Comparison of ENCODE assay signal across 1 cellular context in the genomic region with DNA sequence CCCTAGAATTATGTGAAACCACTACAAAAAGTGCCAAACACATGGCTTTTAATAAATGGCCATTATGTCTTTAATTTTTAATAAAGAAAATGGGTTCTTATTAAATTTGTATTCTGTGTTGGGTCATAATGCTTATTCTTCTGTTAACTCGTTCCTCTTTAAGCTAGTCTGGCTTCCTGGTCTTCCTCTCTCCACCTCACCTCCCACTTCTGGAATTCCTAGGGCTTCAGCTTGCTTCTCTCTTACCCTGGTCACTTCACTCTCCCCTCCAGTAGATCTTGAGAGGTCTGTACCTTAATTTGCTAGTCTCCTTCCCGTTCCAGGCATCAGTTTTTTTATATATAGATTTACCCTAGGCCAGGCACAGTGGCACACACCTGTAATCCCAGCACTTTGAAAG.
TF ChIP-seq lines count a peak whose summit lies in the region.

No MANE protein-coding gene starts in this region.

TF ChIP-seq in GM23338, 12 proteins besides CTCF, POLR2A, EP300 and RAD21 (continued from another document):
- TF ChIP-seq, protein P1, sequence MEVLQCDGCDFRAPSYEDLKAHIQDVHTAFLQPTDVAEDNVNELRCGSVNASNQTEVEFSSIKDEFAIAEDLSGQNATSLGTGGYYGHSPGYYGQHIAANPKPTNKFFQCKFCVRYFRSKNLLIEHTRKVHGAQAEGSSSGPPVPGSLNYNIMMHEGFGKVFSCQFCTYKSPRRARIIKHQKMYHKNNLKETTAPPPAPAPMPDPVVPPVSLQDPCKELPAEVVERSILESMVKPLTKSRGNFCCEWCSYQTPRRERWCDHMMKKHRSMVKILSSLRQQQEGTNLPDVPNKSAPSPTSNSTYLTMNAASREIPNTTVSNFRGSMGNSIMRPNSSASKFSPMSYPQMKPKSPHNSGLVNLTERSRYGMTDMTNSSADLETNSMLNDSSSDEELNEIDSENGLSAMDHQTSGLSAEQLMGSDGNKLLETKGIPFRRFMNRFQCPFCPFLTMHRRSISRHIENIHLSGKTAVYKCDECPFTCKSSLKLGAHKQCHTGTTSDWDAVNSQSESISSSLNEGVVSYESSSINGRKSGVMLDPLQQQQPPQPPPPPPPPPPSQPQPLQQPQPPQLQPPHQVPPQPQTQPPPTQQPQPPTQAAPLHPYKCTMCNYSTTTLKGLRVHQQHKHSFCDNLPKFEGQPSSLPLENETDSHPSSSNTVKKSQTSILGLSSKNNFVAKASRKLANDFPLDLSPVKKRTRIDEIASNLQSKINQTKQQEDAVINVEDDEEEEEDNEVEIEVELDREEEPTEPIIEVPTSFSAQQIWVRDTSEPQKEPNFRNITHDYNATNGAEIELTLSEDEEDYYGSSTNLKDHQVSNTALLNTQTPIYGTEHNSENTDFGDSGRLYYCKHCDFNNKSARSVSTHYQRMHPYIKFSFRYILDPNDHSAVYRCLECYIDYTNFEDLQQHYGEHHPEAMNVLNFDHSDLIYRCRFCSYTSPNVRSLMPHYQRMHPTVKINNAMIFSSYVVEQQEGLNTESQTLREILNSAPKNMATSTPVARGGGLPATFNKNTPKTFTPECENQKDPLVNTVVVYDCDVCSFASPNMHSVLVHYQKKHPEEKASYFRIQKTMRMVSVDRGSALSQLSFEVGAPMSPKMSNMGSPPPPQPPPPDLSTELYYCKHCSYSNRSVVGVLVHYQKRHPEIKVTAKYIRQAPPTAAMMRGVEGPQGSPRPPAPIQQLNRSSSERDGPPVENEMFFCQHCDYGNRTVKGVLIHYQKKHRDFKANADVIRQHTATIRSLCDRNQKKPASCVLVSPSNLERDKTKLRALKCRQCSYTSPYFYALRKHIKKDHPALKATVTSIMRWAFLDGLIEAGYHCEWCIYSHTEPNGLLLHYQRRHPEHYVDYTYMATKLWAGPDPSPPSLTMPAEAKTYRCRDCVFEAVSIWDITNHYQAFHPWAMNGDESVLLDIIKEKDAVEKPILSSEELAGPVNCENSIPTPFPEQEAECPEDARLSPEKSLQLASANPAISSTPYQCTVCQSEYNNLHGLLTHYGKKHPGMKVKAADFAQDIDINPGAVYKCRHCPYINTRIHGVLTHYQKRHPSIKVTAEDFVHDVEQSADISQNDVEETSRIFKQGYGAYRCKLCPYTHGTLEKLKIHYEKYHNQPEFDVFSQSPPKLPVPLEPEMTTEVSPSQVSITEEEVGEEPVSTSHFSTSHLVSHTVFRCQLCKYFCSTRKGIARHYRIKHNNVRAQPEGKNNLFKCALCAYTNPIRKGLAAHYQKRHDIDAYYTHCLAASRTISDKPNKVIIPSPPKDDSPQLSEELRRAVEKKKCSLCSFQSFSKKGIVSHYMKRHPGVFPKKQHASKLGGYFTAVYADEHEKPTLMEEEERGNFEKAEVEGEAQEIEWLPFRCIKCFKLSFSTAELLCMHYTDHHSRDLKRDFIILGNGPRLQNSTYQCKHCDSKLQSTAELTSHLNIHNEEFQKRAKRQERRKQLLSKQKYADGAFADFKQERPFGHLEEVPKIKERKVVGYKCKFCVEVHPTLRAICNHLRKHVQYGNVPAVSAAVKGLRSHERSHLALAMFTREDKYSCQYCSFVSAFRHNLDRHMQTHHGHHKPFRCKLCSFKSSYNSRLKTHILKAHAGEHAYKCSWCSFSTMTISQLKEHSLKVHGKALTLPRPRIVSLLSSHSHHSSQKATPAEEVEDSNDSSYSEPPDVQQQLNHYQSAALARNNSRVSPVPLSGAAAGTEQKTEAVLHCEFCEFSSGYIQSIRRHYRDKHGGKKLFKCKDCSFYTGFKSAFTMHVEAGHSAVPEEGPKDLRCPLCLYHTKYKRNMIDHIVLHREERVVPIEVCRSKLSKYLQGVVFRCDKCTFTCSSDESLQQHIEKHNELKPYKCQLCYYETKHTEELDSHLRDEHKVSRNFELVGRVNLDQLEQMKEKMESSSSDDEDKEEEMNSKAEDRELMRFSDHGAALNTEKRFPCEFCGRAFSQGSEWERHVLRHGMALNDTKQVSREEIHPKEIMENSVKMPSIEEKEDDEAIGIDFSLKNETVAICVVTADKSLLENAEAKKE (CRISPR knock-in tag; IDR thresholded peaks at IDR 0.05) = no peak
- TF ChIP-seq, protein P2, sequence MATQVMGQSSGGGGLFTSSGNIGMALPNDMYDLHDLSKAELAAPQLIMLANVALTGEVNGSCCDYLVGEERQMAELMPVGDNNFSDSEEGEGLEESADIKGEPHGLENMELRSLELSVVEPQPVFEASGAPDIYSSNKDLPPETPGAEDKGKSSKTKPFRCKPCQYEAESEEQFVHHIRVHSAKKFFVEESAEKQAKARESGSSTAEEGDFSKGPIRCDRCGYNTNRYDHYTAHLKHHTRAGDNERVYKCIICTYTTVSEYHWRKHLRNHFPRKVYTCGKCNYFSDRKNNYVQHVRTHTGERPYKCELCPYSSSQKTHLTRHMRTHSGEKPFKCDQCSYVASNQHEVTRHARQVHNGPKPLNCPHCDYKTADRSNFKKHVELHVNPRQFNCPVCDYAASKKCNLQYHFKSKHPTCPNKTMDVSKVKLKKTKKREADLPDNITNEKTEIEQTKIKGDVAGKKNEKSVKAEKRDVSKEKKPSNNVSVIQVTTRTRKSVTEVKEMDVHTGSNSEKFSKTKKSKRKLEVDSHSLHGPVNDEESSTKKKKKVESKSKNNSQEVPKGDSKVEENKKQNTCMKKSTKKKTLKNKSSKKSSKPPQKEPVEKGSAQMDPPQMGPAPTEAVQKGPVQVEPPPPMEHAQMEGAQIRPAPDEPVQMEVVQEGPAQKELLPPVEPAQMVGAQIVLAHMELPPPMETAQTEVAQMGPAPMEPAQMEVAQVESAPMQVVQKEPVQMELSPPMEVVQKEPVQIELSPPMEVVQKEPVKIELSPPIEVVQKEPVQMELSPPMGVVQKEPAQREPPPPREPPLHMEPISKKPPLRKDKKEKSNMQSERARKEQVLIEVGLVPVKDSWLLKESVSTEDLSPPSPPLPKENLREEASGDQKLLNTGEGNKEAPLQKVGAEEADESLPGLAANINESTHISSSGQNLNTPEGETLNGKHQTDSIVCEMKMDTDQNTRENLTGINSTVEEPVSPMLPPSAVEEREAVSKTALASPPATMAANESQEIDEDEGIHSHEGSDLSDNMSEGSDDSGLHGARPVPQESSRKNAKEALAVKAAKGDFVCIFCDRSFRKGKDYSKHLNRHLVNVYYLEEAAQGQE (IDR thresholded peaks at IDR 0.05; ENCODE audit: unreplicated experiment) = no peak
- TF ChIP-seq NANOG (IDR thresholded peaks at IDR 0.05; ENCODE audit: borderline replicate concordance) (no peak), STAT1 (IDR thresholded peaks at IDR 0.05; ENCODE audit: unreplicated experiment) (no peak), POLR2AphosphoS5 (IDR thresholded peaks at IDR 0.05; ENCODE audit: low read depth) (no peak), ZNF114 (CRISPR knock-in tag; IDR thresholded peaks at IDR 0.05) (no peak), EZH2 (IDR thresholded peaks at IDR 0.05; ENCODE audit: low read depth, unreplicated experiment) (no peak), JUNB (IDR thresholded peaks at IDR 0.05; ENCODE audit: unreplicated experiment) (no peak), EZH2phosphoT487 (IDR thresholded peaks at IDR 0.05; ENCODE audit: unreplicated experiment) (no peak), ZNF331 (CRISPR knock-in tag; IDR thresholded peaks at IDR 0.05; ENCODE audit: low read depth) (no peak), CREB1 (CRISPR knock-in tag; IDR thresholded peaks at IDR 0.05; ENCODE audit: low read depth) (no peak)
